In the genomic region with DNA sequence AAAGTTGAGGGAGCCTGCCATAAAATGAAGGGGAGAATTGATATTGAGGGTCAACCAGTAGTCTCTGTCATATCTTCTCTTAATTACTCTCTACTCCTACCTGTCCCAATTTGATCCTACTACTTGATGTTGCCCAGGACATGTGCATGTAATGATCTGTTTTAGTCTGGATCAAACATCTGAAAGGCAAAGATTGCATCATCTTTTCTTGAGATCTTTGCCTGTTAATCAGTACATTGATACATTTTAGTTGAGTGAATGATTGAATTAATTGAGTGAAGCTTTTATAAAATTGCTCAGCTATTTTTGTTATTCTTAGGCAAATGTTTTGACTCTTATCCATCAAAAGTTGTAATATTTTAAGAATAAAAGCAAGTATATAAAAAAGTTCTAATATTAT, we compare ENCODE assay signal across 26 cellular contexts. TPM values are rescaled to one million over a fixed set of nuclear protein-coding genes. Genes with fewer than 3 reads are reported as not detected.
"Had no signal": no experiment of that assay in that cellular context is flagged by ENCODE, and none has a peak within 500 bp of the region (broad histone marks: within the 10 kb centered on the region; RNA-seq: fewer than 3 reads in every experiment).

No MANE protein-coding gene starts in this region.

- H3K27ac ChIP-seq: prostate gland, skin epidermis, spleen, testis, tibial artery, upper lobe of left lung, uterus had no signal

- H3K9me3 ChIP-seq: prostate gland, spleen, testis, tibial artery, upper lobe of left lung, uterus had no signal

- H3K4me1 Mint-ChIP-seq: immature natural killer cell; naive thymus-derived CD4-positive, alpha-beta T cell; nephron progenitor cell; stimulated activated memory B cell treated with anti-CD40 and anti-IgM and Interleukin-4, amounts not matched to agents 10 μg/mL and 1 μg/mL and 100 μg/mL, for 72 hours had no signal

- H3K36me3 ChIP-seq: prostate gland, spleen, tibial artery, upper lobe of left lung, uterus had no signal

- H3K4me3 Mint-ChIP-seq: immature natural killer cell; naive thymus-derived CD4-positive, alpha-beta T cell; nephron progenitor cell; stimulated activated memory B cell treated with anti-CD40 and anti-IgM and Interleukin-4, amounts not matched to agents 10 μg/mL and 1 μg/mL and 100 μg/mL, for 72 hours had no signal

- H3K36me3 Mint-ChIP-seq: naive thymus-derived CD4-positive, alpha-beta T cell; stimulated activated memory B cell treated with anti-CD40 and anti-IgM and Interleukin-4, amounts not matched to agents 10 μg/mL and 1 μg/mL and 100 μg/mL, for 72 hours had no signal

- H3K4me1 ChIP-seq: prostate gland, spleen, testis, upper lobe of left lung, uterus had no signal

- H3K9me3 Mint-ChIP-seq: nephron progenitor cell; stimulated activated memory B cell treated with anti-CD40 and anti-IgM and Interleukin-4, amounts not matched to agents 10 μg/mL and 1 μg/mL and 100 μg/mL, for 72 hours had no signal

- H3K4me3 ChIP-seq: prostate gland, skin epidermis, spleen, testis, tibial artery, upper lobe of left lung, uterus had no signal

- DNase-seq: cerebellar nuclear complex; cortex of kidney; foreskin fibroblast; glutamatergic neuron; hypothalamus; immature natural killer cell; islet precursor cell; left ventricle myocardium superior; mesendoderm; midbrain; naive thymus-derived CD4-positive, alpha-beta T cell; nephron progenitor cell; nucleus accumbens; right cardiac atrium; spleen; stimulated activated CD4-positive, alpha-beta T cell treated with anti-CD3 and anti-CD28 coated beads, Interleukin-4, amount 100 ng/mL, for 4 hours; stimulated activated naive CD8-positive, alpha-beta T cell treated with anti-CD3 and anti-CD28 coated beads, Interleukin-15, Interleukin-2, amounts not matched to agents 100 U/mL and 50 U/mL, for 24 hours; substantia nigra; testis; tibial artery; upper lobe of left lung; uterus had no signal

- ATAC-seq: esophagus mucosa; left ventricle myocardium superior; naive thymus-derived CD4-positive, alpha-beta T cell; right cardiac atrium; stimulated activated memory B cell treated with anti-CD40 and anti-IgM and Interleukin-4, amounts not matched to agents 10 μg/mL and 1 μg/mL and 100 μg/mL, for 72 hours; stimulated activated naive CD8-positive, alpha-beta T cell treated with anti-CD3 and anti-CD28 coated beads, Interleukin-15, Interleukin-2, amounts not matched to agents 100 U/mL and 50 U/mL, for 24 hours had no signal

- H3K27me3 ChIP-seq: spleen, testis, tibial artery, upper lobe of left lung, uterus had no signal

- H3K27ac Mint-ChIP-seq: immature natural killer cell; naive thymus-derived CD4-positive, alpha-beta T cell; nephron progenitor cell; stimulated activated memory B cell treated with anti-CD40 and anti-IgM and Interleukin-4, amounts not matched to agents 10 μg/mL and 1 μg/mL and 100 μg/mL, for 72 hours had no signal

RNA-seq across cellular contexts. Expression of a gene that starts 21.7 kb away (rescaled TPM):
- polyA plus RNA-seq: naive thymus-derived CD4-positive, alpha-beta T cell had no signal
